29 cellular contexts compared by ENCODE assay signal in the genomic region with DNA sequence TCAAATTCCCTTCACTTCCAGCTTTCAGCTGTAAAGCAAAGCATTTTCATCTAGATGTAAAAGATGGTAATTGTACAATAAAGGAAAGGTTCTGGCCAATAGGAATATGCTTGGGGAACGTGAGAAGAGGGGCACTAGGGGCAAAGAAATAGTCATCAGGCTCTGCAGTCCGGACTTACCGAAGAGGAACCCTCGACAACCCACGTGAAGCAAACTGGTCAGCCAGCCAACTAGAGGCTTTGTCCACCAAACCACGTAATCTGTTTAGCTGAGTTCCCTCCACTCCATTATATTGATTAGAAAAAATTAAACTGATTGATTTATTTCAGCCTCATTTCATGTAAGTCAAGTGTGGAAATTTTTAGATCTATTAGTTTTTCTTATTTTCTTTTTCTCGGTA.
A peak's percentile ranks its signal among the peaks of the same experiment; 100 is the strongest.
DNase-seq lines count a peak whose midpoint lies in the region; ATAC-seq, FAIRE-seq and TF ChIP-seq lines count a peak whose summit lies in the region.
"Had no signal": no experiment of that assay in that cellular context is flagged by ENCODE, and none has a peak within 500 bp of the region (broad histone marks: within the 10 kb centered on the region; RNA-seq: fewer than 3 reads in every experiment).

No MANE protein-coding gene starts in this region.

- H3K27me3 ChIP-seq in HepG2 (ENCODE audit: control insufficient read depth in 1 of 2, insufficient read depth in 2 of 2, low read length in 2 of 2) (no peaks in the 10 kb centered on the region), right lobe of liver (no peaks in the 10 kb centered on the region), dorsolateral prefrontal cortex (no peaks in the 10 kb centered on the region), thyroid gland (no peaks in the 10 kb centered on the region)
- H3K27me3 ChIP-seq: breast epithelium, ovary had no signal

- in situ Hi-C loops in HepG2 (cut with HindIII; ENCODE audit: extremely low pct_ligation_motif_present, low pct_unique_long_range_greater_than_20kb), result no loop called here

- 11% methylated on average over 7 of the region's 7 CpGs for WGBS in HepG2 (ENCODE audit: low lambda C conversion rate)
- WGBS in right lobe of liver (ENCODE audit: insufficient coverage, low coverage, low lambda C conversion rate, missing lambda C conversion rate), result 37% methylated on average over 4 of the region's 7 CpGs
- whole genome bisulfite sequencing in thyroid gland, 2 donors, result 47 to 54% methylated on average over 7 of the region's 7 CpGs

- no peak for FAIRE-seq in HepG2 (lab: Jason Lieb, UNC)
- FAIRE-seq: A549, islet of Langerhans had no signal

- TF ChIP-seq CTCF in HepG2 (CRISPR knock-in tag; IDR thresholded peaks at IDR 0.05) (no peak), right lobe of liver (IDR thresholded peaks at IDR 0.05) (no peak), dorsolateral prefrontal cortex (IDR thresholded peaks at IDR 0.05 in 54 of 56, conservative IDR thresholded peaks at IDR 0.05 in 2 of 56; ENCODE audit: low read depth in 1 of 56, partially characterized antibody in 56 of 56) (no peak), thyroid gland (IDR thresholded peaks at IDR 0.05) (no peak), GM20000 (IDR thresholded peaks at IDR 0.05; ENCODE audit: extremely low read depth, missing control alignments) (no peak)

- no peaks in the 10 kb centered on the region for H3K79me2 ChIP-seq in HepG2 (ENCODE audit: insufficient read depth, low read length)

- H3K4me1 ChIP-seq in HepG2 (ENCODE audit: insufficient read depth, low read length), result no peaks in the 10 kb centered on the region
- H3K4me1 ChIP-seq in right lobe of liver, result no peaks in the 10 kb centered on the region
- peaks cover 3 to 9% of the 10 kb centered on the region in 2 donors for H3K4me1 ChIP-seq in thyroid gland
- H3K4me1 ChIP-seq: breast epithelium, heart right ventricle, left ventricle myocardium inferior had no signal

- POLR2A ChIA-PET in HepG2 (lab: Yijun Ruan, JAX), result no interaction called here

- no peaks in the 10 kb centered on the region for H3K9me3 ChIP-seq in HepG2 (ENCODE audit: low read length)
- no peaks in the 10 kb centered on the region for H3K9me3 ChIP-seq in right lobe of liver
- H3K9me3 ChIP-seq in thyroid gland, result no peaks in the 10 kb centered on the region
- H3K9me3 ChIP-seq: A549, breast epithelium, heart right ventricle, left ventricle myocardium inferior, ovary had no signal

- TF ChIP-seq POLR2A in HepG2 (IDR thresholded peaks at IDR 0.05; ENCODE audit: insufficient read depth in 1 of 2, low read depth in 2 of 2, low read length in 2 of 2), result no peak
- no peak for TF ChIP-seq POLR2A in right lobe of liver (IDR thresholded peaks at IDR 0.05)
- no peak for TF ChIP-seq POLR2A in thyroid gland (IDR thresholded peaks at IDR 0.05)

- no peak for DNase-seq in HepG2 (ENCODE audit: low spot score)
- no peak for DNase-seq in right lobe of liver
- DNase-seq in dorsolateral prefrontal cortex, result peak in 2 of 10 donors; percentile 25 to 50
- peak; percentile 56 for DNase-seq in medulla oblongata (ENCODE audit: extremely low spot score)
- peak; percentile 19 to 34 for DNase-seq in thyroid gland
- DNase-seq in GM20000 (ENCODE audit: low spot score), result no peak
- no peak for DNase-seq in left cardiac atrium
- DNase-seq: activated naive CD4-positive, alpha-beta T cell treated with anti-CD3 and anti-CD28 coated beads, Interleukin-2, amount 10 ng/mL, durations not matched to agents 7 days and 5 days; amniotic stem cell; CD8-positive, alpha-beta T cell; DMS53; effector CD8-positive, alpha-beta T cell; HCEC 1CT; heart right ventricle; left ventricle myocardium inferior; naive thymus-derived CD4-positive, alpha-beta T cell; NCI-H1694; NCI-H2171; NCI-H524; NK-92 treated with Interleukin-12 subunit alpha and Interleukin-12 subunit beta, amount 100 ng/mL, for 24 hours; ovary; PC-9; Right ventricle myocardium superior; stimulated activated CD4-positive, alpha-beta T cell treated with anti-CD3 and anti-CD28 coated beads, Interleukin-2, amount 100 ng/mL, for 24 hours; trophoblast cell had no signal

- no peaks in the 10 kb centered on the region for H3K36me3 ChIP-seq in HepG2 (replicated peaks in 1 of 2; ENCODE audit: control insufficient read depth in 1 of 2, insufficient read depth in 2 of 2, low read length in 2 of 2)
- no peaks in the 10 kb centered on the region for H3K36me3 ChIP-seq in right lobe of liver
- no peaks in the 10 kb centered on the region for H3K36me3 ChIP-seq in thyroid gland
- H3K36me3 ChIP-seq: breast epithelium, heart right ventricle, left ventricle myocardium inferior, ovary had no signal

- no peaks in the 10 kb centered on the region for H4K20me1 ChIP-seq in HepG2 (ENCODE audit: insufficient read depth, low read length)

- no peak for ATAC-seq in HepG2
- ATAC-seq in right lobe of liver, result no peak
- no peak for ATAC-seq in GM19452 (IDR thresholded peaks at IDR 0.05; ENCODE audit: unreplicated experiment)
- no peak for ATAC-seq in left cardiac atrium
- ATAC-seq: CD8-positive, alpha-beta T cell; heart right ventricle; naive thymus-derived CD4-positive, alpha-beta T cell had no signal

- H3K4me2 ChIP-seq in HepG2 (ENCODE audit: low read depth, low read length), result no peak overlapping the region
- H3K4me2 ChIP-seq: A549, PC-9 had no signal

- TF ChIP-seq EP300 in HepG2 (IDR thresholded peaks at IDR 0.05; ENCODE audit: low read depth in 2 of 2, low read length in 2 of 2) (no peak), HepG2 (CRISPR knock-in tag; IDR thresholded peaks at IDR 0.05; ENCODE audit: borderline replicate concordance) (no peak)

- TF ChIP-seq RAD21 in HepG2 (CRISPR knock-in tag; IDR thresholded peaks at IDR 0.05), result no peak

- H3K27ac ChIP-seq in HepG2 (ENCODE audit: extremely low read length, insufficient read depth, low read length) (no peak overlapping the region), right lobe of liver (no peak overlapping the region), dorsolateral prefrontal cortex (peak overlapping the region in 31 of 59 donors; percentile 3 to 70 (median 40)), thyroid gland (no peak overlapping the region)
- H3K27ac ChIP-seq: A549, breast epithelium, heart right ventricle, left ventricle myocardium inferior, ovary, PC-9 had no signal

- H3K4me3 ChIP-seq in HepG2 (replicated peaks in 1 of 3; ENCODE audit: insufficient read depth in 1 of 3, low read depth in 2 of 3, low read length in 3 of 3), result no peak overlapping the region
- H3K4me3 ChIP-seq in right lobe of liver, result no peak overlapping the region
- peak overlapping the region in 29 of 59 donors; percentile 1 to 57 (median 26) for H3K4me3 ChIP-seq in dorsolateral prefrontal cortex
- no peak overlapping the region for H3K4me3 ChIP-seq in thyroid gland (replicated peaks in 1 of 3)
- H3K4me3 ChIP-seq: A549, breast epithelium, heart right ventricle, left ventricle myocardium inferior, ovary, PC-9 had no signal

- no TSS peak for BruUV-seq in HepG2 (replicated peaks; lab: Mats Ljungman, UMichigan)

- CTCF ChIA-PET in HepG2 (lab: Yijun Ruan, JAX; ENCODE audit: low intra/inter-chr PET ratio, low total read pairs), result no interaction called here

- H3K9ac ChIP-seq in HepG2 (ENCODE audit: insufficient read depth, low read depth, low read length), result no peak overlapping the region

- peak overlapping the region; percentile 51 for H2AFZ ChIP-seq in HepG2 (ENCODE audit: low read length)
- H2AFZ ChIP-seq: PC-9 had no signal

- intact Hi-C loops in HepG2 (cut with micrococcal nuclease; ENCODE audit: unreplicated experiment), result no loop called here
- intact Hi-C loops in right lobe of liver (cut with DNase I), result no loop called here
- intact Hi-C loops in dorsolateral prefrontal cortex (cut with DNase I), result no loop called here
- intact Hi-C loops in thyroid gland (cut with DNase I), result no loop called here
- intact Hi-C loops in left cardiac atrium (cut with DNase I), result no loop called here

TF ChIP-seq in HepG2, 621 proteins besides CTCF, POLR2A, EP300 and RAD21 (continues in another document):
- TF ChIP-seq ZNF329 (CRISPR knock-in tag; IDR thresholded peaks at IDR 0.05; ENCODE audit: low read depth) (no peak), SRSF9 (IDR thresholded peaks at IDR 0.05; ENCODE audit: borderline replicate concordance, insufficient read depth, low read depth, low read length, poor library complexity, severe bottlenecking) (no peak), ZNF317 (CRISPR knock-in tag; IDR thresholded peaks at IDR 0.05) (no peak), CC2D1A (CRISPR knock-in tag; IDR thresholded peaks at IDR 0.05) (no peak), ZNF30 (CRISPR knock-in tag; IDR thresholded peaks at IDR 0.05) (no peak), KDM5A (IDR thresholded peaks at IDR 0.05; ENCODE audit: borderline replicate concordance, low read length) (no peak)
- TF ChIP-seq, protein P1, sequence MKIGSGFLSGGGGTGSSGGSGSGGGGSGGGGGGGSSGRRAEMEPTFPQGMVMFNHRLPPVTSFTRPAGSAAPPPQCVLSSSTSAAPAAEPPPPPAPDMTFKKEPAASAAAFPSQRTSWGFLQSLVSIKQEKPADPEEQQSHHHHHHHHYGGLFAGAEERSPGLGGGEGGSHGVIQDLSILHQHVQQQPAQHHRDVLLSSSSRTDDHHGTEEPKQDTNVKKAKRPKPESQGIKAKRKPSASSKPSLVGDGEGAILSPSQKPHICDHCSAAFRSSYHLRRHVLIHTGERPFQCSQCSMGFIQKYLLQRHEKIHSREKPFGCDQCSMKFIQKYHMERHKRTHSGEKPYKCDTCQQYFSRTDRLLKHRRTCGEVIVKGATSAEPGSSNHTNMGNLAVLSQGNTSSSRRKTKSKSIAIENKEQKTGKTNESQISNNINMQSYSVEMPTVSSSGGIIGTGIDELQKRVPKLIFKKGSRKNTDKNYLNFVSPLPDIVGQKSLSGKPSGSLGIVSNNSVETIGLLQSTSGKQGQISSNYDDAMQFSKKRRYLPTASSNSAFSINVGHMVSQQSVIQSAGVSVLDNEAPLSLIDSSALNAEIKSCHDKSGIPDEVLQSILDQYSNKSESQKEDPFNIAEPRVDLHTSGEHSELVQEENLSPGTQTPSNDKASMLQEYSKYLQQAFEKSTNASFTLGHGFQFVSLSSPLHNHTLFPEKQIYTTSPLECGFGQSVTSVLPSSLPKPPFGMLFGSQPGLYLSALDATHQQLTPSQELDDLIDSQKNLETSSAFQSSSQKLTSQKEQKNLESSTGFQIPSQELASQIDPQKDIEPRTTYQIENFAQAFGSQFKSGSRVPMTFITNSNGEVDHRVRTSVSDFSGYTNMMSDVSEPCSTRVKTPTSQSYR (CRISPR knock-in tag; IDR thresholded peaks at IDR 0.05; ENCODE audit: borderline replicate concordance), result no peak
- TF ChIP-seq, protein P2, sequence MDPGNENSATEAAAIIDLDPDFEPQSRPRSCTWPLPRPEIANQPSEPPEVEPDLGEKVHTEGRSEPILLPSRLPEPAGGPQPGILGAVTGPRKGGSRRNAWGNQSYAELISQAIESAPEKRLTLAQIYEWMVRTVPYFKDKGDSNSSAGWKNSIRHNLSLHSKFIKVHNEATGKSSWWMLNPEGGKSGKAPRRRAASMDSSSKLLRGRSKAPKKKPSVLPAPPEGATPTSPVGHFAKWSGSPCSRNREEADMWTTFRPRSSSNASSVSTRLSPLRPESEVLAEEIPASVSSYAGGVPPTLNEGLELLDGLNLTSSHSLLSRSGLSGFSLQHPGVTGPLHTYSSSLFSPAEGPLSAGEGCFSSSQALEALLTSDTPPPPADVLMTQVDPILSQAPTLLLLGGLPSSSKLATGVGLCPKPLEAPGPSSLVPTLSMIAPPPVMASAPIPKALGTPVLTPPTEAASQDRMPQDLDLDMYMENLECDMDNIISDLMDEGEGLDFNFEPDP (CRISPR knock-in tag; conservative IDR thresholded peaks at IDR 0.05), result no peak

Comparison
In these comparisons a context has a peak if more than half of its experiments do, and no peak if none do; other contexts are left out.
1. DNase-seq: peak in medulla oblongata (single experiment) and thyroid gland (2 of 2); none in HepG2 (single experiment), right lobe of liver (0 of 3), GM20000 (single experiment) and left cardiac atrium (single experiment).
2. H3K27ac ChIP-seq: peak in dorsolateral prefrontal cortex (31 of 59); none in HepG2 (single experiment), right lobe of liver (0 of 3) and thyroid gland (0 of 3).